In the genomic region with DNA sequence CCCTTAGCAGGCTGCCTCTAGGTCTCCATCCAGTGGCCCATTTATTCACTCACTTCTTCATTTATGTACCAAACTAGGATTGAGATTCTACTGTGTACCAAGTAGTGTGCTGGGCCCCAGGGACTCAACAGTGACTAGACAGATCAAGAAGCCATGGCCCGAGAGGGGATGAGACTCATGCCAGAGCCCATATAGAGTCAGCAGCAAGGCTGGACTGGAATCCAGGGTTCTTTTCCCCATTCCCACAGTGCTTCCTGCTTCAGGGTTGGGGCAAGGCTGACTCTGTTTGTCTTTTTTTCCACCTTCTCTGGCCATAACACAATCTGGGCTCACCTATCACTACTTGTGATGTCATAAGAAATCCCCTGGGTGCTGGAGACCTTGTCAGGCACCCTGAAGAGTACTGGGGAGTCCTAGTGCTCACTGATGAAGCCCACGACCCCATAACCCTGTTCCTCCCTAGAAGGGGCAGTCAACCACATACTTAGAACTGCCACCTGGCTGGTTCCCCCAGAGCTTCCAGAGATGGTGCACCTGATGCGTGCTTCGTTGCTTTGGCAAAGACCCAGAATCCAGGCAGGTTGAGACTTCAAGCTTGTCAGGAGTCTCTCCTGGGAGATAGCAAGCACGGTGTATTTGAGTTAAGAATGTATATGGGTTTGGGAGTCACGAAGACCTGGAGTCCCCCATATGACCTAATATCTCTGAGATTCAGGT, we compare ENCODE assay signal across 15 cellular contexts. TPM values are rescaled to one million over a fixed set of nuclear protein-coding genes. Genes with fewer than 3 reads are reported as not detected.
DNase-seq lines count a peak whose midpoint lies in the region; ATAC-seq and TF ChIP-seq lines count a peak whose summit lies in the region.
"Had no signal": no experiment of that assay in that cellular context is flagged by ENCODE, and none has a peak within 500 bp of the region (broad histone marks: within the 10 kb centered on the region; RNA-seq: fewer than 3 reads in every experiment).

No MANE protein-coding gene starts in this region.

- BruUV-seq in A673 (replicated peaks; lab: Mats Ljungman, UMichigan): no TSS peak

- H3K36me3 Mint-ChIP-seq in dendritic cell treated with granulocyte-macrophage colony-stimulating factor and Interleukin-4, amounts not matched to agents 40 ng/mL and 50 ng/mL, for 4 days (ENCODE audit: low read depth): peaks cover 16% of the 10 kb centered on the region
- H3K36me3 Mint-ChIP-seq: naive B cell had no signal

- H3K4me2 ChIP-seq in Loucy (ENCODE audit: low read depth, low read length, poor library complexity, severe bottlenecking): no peak overlapping the region

- no peaks in the 10 kb centered on the region for H3K9me2 ChIP-seq in Loucy (replicated peaks; ENCODE audit: low read depth, low read length)

- intact Hi-C loops in A673 (cut with micrococcal nuclease; ENCODE audit: unreplicated experiment): loop anchor here (1.0 kb wide), 2 partner anchors 107 to 127 kb away; no protein-coding TSS in a partner anchor
- intact Hi-C loops in dendritic cell treated with granulocyte-macrophage colony-stimulating factor and Interleukin-4, amounts not matched to agents 40 ng/mL and 50 ng/mL, for 4 days (cut with micrococcal nuclease): loop anchor here (1.0 to 10.0 kb wide), 3 partner anchors 61 to 128 kb away; no protein-coding TSS in a partner anchor

- H3K9me3 ChIP-seq in A673 (ENCODE audit: low read depth, low read length, poor library complexity, severe bottlenecking) (no peaks in the 10 kb centered on the region), Loucy (ENCODE audit: insufficient read depth, low read depth, low read length) (no peaks in the 10 kb centered on the region), muscle layer of duodenum (ENCODE audit: control insufficient read depth in 1 of 2, low read length in 2 of 2) (no peaks in the 10 kb centered on the region)
- H3K9me3 ChIP-seq: spleen had no signal

- no peaks in the 10 kb centered on the region for H3K9me3 Mint-ChIP-seq in dendritic cell treated with granulocyte-macrophage colony-stimulating factor and Interleukin-4, amounts not matched to agents 40 ng/mL and 50 ng/mL, for 4 days

- POLR2A ChIA-PET in A673 (lab: Charles Lee; ENCODE audit: low non-redundant PET): interaction anchor here (0.6 kb wide), 1 partner anchor 24 kb away, joined by 3 read pairs; no protein-coding TSS in a partner anchor

- no peaks in the 10 kb centered on the region for H3K79me2 ChIP-seq in Loucy (ENCODE audit: insufficient read depth, low read length)

- H3K36me3 ChIP-seq in A673 (ENCODE audit: insufficient read depth, low read length, poor library complexity, severe bottlenecking): no peaks in the 10 kb centered on the region
- no peaks in the 10 kb centered on the region for H3K36me3 ChIP-seq in Loucy (ENCODE audit: insufficient read depth, low read length)
- no peaks in the 10 kb centered on the region for H3K36me3 ChIP-seq in muscle layer of duodenum (ENCODE audit: control insufficient read depth in 1 of 2, insufficient read depth in 2 of 2, low read length in 2 of 2)
- H3K36me3 ChIP-seq: spleen had no signal

- H3K9ac ChIP-seq in Loucy (ENCODE audit: low read depth, low read length, poor library complexity, severe bottlenecking): peak overlapping the region; percentile 29

- H2AFZ ChIP-seq in Loucy (ENCODE audit: low read length): no peak overlapping the region

- no peak for ATAC-seq in HG02840 (IDR thresholded peaks at IDR 0.05; ENCODE audit: low FRiP score, unreplicated experiment)
- ATAC-seq in GM21447 (IDR thresholded peaks at IDR 0.05; ENCODE audit: unreplicated experiment): no peak

- H3K4me1 Mint-ChIP-seq in dendritic cell treated with granulocyte-macrophage colony-stimulating factor and Interleukin-4, amounts not matched to agents 40 ng/mL and 50 ng/mL, for 4 days (ENCODE audit: low read depth): peaks cover 86% of the 10 kb centered on the region

- peaks cover 39% of the 10 kb centered on the region for H3K4me1 ChIP-seq in A673 (ENCODE audit: insufficient read depth, low read length, poor library complexity, severe bottlenecking)
- peaks cover 68% of the 10 kb centered on the region for H3K4me1 ChIP-seq in Loucy (ENCODE audit: insufficient read depth, low read length, poor library complexity, severe bottlenecking)
- peaks cover 10 to 74% of the 10 kb centered on the region in 2 donors for H3K4me1 ChIP-seq in muscle layer of duodenum (ENCODE audit: control insufficient read depth in 1 of 2, insufficient read depth in 2 of 2, low read length in 2 of 2)

- H3K27ac ChIP-seq in A673 (ENCODE audit: low read depth, low read length, poor library complexity, severe bottlenecking) (no peak overlapping the region), muscle layer of duodenum (ENCODE audit: low read length) (peak overlapping the region; percentile 56)
- H3K27ac ChIP-seq: C4-2B had no signal

- H3K27ac Mint-ChIP-seq in dendritic cell treated with granulocyte-macrophage colony-stimulating factor and Interleukin-4, amounts not matched to agents 40 ng/mL and 50 ng/mL, for 4 days: peak overlapping the region; percentile 91

- no peaks in the 10 kb centered on the region for H3K27me3 Mint-ChIP-seq in dendritic cell treated with granulocyte-macrophage colony-stimulating factor and Interleukin-4, amounts not matched to agents 40 ng/mL and 50 ng/mL, for 4 days

- CTCF ChIA-PET in A673 (lab: Charles Lee): interaction anchor here (1.5 kb wide), 1 partner anchor 104 kb away, joined by 4 read pairs; no protein-coding TSS in a partner anchor

- peak; percentile 18; the same call in 1 of the 2 replicates for TF ChIP-seq CTCF in A673 (conservative IDR thresholded peaks at IDR 0.05; ENCODE audit: low read depth, low read length)
- peak; percentile 42; the same call in 1 of the 2 replicates for TF ChIP-seq CTCF in Loucy (conservative IDR thresholded peaks at IDR 0.05; ENCODE audit: low read length)

- H3K4me3 Mint-ChIP-seq in dendritic cell treated with granulocyte-macrophage colony-stimulating factor and Interleukin-4, amounts not matched to agents 40 ng/mL and 50 ng/mL, for 4 days: no peak overlapping the region
- H3K4me3 Mint-ChIP-seq: naive B cell had no signal

- no peaks in the 10 kb centered on the region for H3F3A ChIP-seq in Loucy (ENCODE audit: low read depth)

- no peaks in the 10 kb centered on the region for H3K27me3 ChIP-seq in A673 (replicated peaks; ENCODE audit: insufficient read depth, low read depth, low read length, poor library complexity)
- H3K27me3 ChIP-seq in Loucy (ENCODE audit: insufficient read depth, low read length, poor library complexity, severe bottlenecking): no peaks in the 10 kb centered on the region
- no peaks in the 10 kb centered on the region for H3K27me3 ChIP-seq in muscle layer of duodenum (ENCODE audit: low read depth, low read length)

- DNase-seq in A673 (ENCODE audit: low spot score): no peak
- DNase-seq in NCI-H748 (lab: John Stamatoyannopoulos, UW; ENCODE audit: unreplicated experiment): no peak
- no peak for DNase-seq in iPS-NIHi7 (ENCODE audit: extremely low spot score)
- DNase-seq: effector CD8-positive, alpha-beta T cell; naive B cell; NCI-H1417 treated with DMSO at 0.1 percent for 48 hours; spleen; T1000 had no signal

- H4K20me1 ChIP-seq in Loucy (ENCODE audit: insufficient read depth, low read length, poor library complexity, severe bottlenecking): no peaks in the 10 kb centered on the region

- no peak overlapping the region for H3K4me3 ChIP-seq in A673 (ENCODE audit: low read depth, low read length, poor library complexity, severe bottlenecking)
- no peak overlapping the region for H3K4me3 ChIP-seq in Loucy (ENCODE audit: low read length, poor library complexity, severe bottlenecking)
- no peak overlapping the region for H3K4me3 ChIP-seq in muscle layer of duodenum (ENCODE audit: low read depth in 1 of 2, low read length in 2 of 2)
- H3K4me3 ChIP-seq: spleen had no signal

RNA-seq across cellular contexts. Expression of a gene that starts 6.2 kb away (rescaled TPM):
- total RNA-seq in A673 (2021): 8.4 and 11.5 TPM in 2 replicates
- total RNA-seq: HT-29 had no signal

RNA-seq across cellular contexts. Expression of a gene that starts 56.1 kb away (rescaled TPM):
- 20.0 and 21.3 TPM in 2 replicates for total RNA-seq in A673 (2021)
